In the genomic region with DNA sequence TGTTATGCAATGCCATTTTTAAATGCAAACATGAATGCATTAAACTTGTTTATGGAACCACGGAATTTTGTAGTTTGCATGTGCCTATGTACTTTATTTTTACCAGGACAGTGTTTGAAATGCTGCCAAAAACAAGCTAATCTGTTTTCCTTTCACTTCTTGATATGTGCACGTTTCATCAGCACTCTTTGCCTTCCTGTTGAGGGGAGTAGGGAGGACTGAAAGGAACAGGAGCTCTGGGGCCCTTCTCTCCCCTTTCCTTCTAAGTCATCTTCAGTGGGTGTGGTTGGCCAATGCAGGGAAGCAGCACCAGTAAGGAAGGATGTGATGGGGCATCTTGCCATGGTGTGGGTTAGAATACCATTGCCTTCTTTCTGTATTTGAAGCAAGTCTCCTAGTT, we compare ENCODE assay signal across 19 cellular contexts. TPM values are rescaled to one million over a fixed set of nuclear protein-coding genes. Genes with fewer than 3 reads are reported as not detected.
A peak's percentile ranks its signal among the peaks of the same experiment; 100 is the strongest.
DNase-seq lines count a peak whose midpoint lies in the region; ATAC-seq and TF ChIP-seq lines count a peak whose summit lies in the region.
"Had no signal": no experiment of that assay in that cellular context is flagged by ENCODE, and none has a peak within 500 bp of the region (broad histone marks: within the 10 kb centered on the region; RNA-seq: fewer than 3 reads in every experiment).

No MANE protein-coding gene starts in this region.

- H3K4me3 ChIP-seq in choroid plexus epithelial cell (ENCODE audit: low read depth, low read length) (no peak overlapping the region), retinal pigment epithelial cell (ENCODE audit: low read length) (no peak overlapping the region), suprapubic skin (no peak overlapping the region)
- H3K4me3 ChIP-seq: mucosa of descending colon, pancreas had no signal

- no peaks in the 10 kb centered on the region for H3K36me3 ChIP-seq in suprapubic skin
- H3K36me3 ChIP-seq: pancreas had no signal

- no peak for TF ChIP-seq POLR2A in suprapubic skin (IDR thresholded peaks at IDR 0.05)

- no peak overlapping the region for H3K4me3 Mint-ChIP-seq in activated naive CD4-positive, alpha-beta T cell treated with anti-CD3 and anti-CD28 coated beads, Interleukin-2, amount 10 ng/mL, durations not matched to agents 7 days and 5 days
- H3K4me3 Mint-ChIP-seq: activated naive CD8-positive, alpha-beta T cell treated with anti-CD3 and anti-CD28 coated beads, Interleukin-2, amount 10 ng/mL, durations not matched to agents 7 days and 5 days; central memory CD8-positive, alpha-beta T cell had no signal

- H3K4me1 Mint-ChIP-seq in activated naive CD4-positive, alpha-beta T cell treated with anti-CD3 and anti-CD28 coated beads, Interleukin-2, amount 10 ng/mL, durations not matched to agents 7 days and 5 days: peaks cover 82% of the 10 kb centered on the region

- TF ChIP-seq EP300 in suprapubic skin (IDR thresholded peaks at IDR 0.05): no peak

- ATAC-seq in HG02840 (IDR thresholded peaks at IDR 0.05; ENCODE audit: low FRiP score, unreplicated experiment): no peak
- ATAC-seq: mucosa of descending colon had no signal

- H3K9me3 Mint-ChIP-seq in activated naive CD4-positive, alpha-beta T cell treated with anti-CD3 and anti-CD28 coated beads, Interleukin-2, amount 10 ng/mL, durations not matched to agents 7 days and 5 days: peaks cover 2% of the 10 kb centered on the region
- H3K9me3 Mint-ChIP-seq: central memory CD8-positive, alpha-beta T cell had no signal

- WGBS in suprapubic skin: 5% methylated on average over 2 of the region's 2 CpGs

- CTCF ChIA-PET in activated naive CD4-positive, alpha-beta T cell treated with anti-CD3 and anti-CD28 coated beads, Interleukin-2, amount 10 ng/mL, durations not matched to agents 7 days and 5 days (lab: Charles Lee): interaction anchor here (1.2 kb wide), 1 partner anchor 13 kb away, joined by 3 read pairs; no protein-coding TSS in a partner anchor

- no peaks in the 10 kb centered on the region for H3K9me3 ChIP-seq in suprapubic skin
- H3K9me3 ChIP-seq: mucosa of descending colon, pancreas had no signal

- H3K27me3 ChIP-seq in suprapubic skin: peaks cover 16% of the 10 kb centered on the region

- peak overlapping the region; percentile 82 for H3K27ac Mint-ChIP-seq in activated naive CD4-positive, alpha-beta T cell treated with anti-CD3 and anti-CD28 coated beads, Interleukin-2, amount 10 ng/mL, durations not matched to agents 7 days and 5 days
- H3K27ac Mint-ChIP-seq: activated naive CD8-positive, alpha-beta T cell treated with anti-CD3 and anti-CD28 coated beads, Interleukin-2, amount 10 ng/mL, durations not matched to agents 7 days and 5 days had no signal

- TF ChIP-seq CTCF in choroid plexus epithelial cell (conservative IDR thresholded peaks at IDR 0.05; ENCODE audit: low read depth, low read length): no peak
- no peak for TF ChIP-seq CTCF in retinal pigment epithelial cell (conservative IDR thresholded peaks at IDR 0.05; ENCODE audit: low read depth, low read length)
- no peak for TF ChIP-seq CTCF in suprapubic skin (IDR thresholded peaks at IDR 0.05)

- peaks cover 4% of the 10 kb centered on the region for H3K36me3 Mint-ChIP-seq in activated naive CD4-positive, alpha-beta T cell treated with anti-CD3 and anti-CD28 coated beads, Interleukin-2, amount 10 ng/mL, durations not matched to agents 7 days and 5 days
- H3K36me3 Mint-ChIP-seq: activated naive CD8-positive, alpha-beta T cell treated with anti-CD3 and anti-CD28 coated beads, Interleukin-2, amount 10 ng/mL, durations not matched to agents 7 days and 5 days had no signal

- peaks cover 5% of the 10 kb centered on the region for H3K4me1 ChIP-seq in suprapubic skin
- H3K4me1 ChIP-seq: pancreas had no signal

- no peaks in the 10 kb centered on the region for H3K27me3 Mint-ChIP-seq in activated naive CD4-positive, alpha-beta T cell treated with anti-CD3 and anti-CD28 coated beads, Interleukin-2, amount 10 ng/mL, durations not matched to agents 7 days and 5 days

- no peak for DNase-seq in activated naive CD4-positive, alpha-beta T cell treated with anti-CD3 and anti-CD28 coated beads, Interleukin-2, amount 10 ng/mL, durations not matched to agents 7 days and 5 days
- DNase-seq in activated naive CD4-positive, alpha-beta T cell treated with Interleukin-2 at 50 U/mL for 16 hours: no peak
- DNase-seq in NOMO-1 treated with DMSO at 0.1 percent for 48 hours (lab: John Stamatoyannopoulos, UW; ENCODE audit: unreplicated experiment): peak; percentile 38
- peak; percentile 57 for DNase-seq in choroid plexus epithelial cell (ENCODE audit: low read depth)
- peak; percentile 22 for DNase-seq in retinal pigment epithelial cell (ENCODE audit: low read depth)
- DNase-seq in suprapubic skin (ENCODE audit: low spot score in 2 of 2): no peak
- no peak for DNase-seq in NCI-H2196 (lab: John Stamatoyannopoulos, UW; ENCODE audit: unreplicated experiment)
- DNase-seq: activated naive CD8-positive, alpha-beta T cell treated with anti-CD3 and anti-CD28 coated beads, Interleukin-2, amount 10 ng/mL, durations not matched to agents 7 days and 5 days; DMS53; KG1; mucosa of descending colon; NCI-H146; NCI-H524; pancreas; SHP77; stimulated activated CD4-positive, alpha-beta T cell treated with anti-CD3 and anti-CD28 coated beads, Interleukin-15, amount 100 ng/mL, for 24 hours; substantia nigra had no signal

- no peak overlapping the region for H3K27ac ChIP-seq in suprapubic skin
- H3K27ac ChIP-seq: pancreas had no signal

RNA-seq across cellular contexts. Expression of a gene that starts 12.1 kb away (rescaled TPM):
- total RNA-seq in suprapubic skin: 1 to 10 TPM in 3 of 4 donors, under 1 TPM in 1; 0.24 to 4.4 (median 1.3) TPM

RNA-seq across cellular contexts. Expression of a gene that starts 32.6 kb away (rescaled TPM):
- 10 to 100 TPM; 29.9 to 87.6 (median 61.1) TPM for total RNA-seq in suprapubic skin

RNA-seq across cellular contexts. Expression of a gene that starts 51.4 kb away (rescaled TPM):
- 100 to 1,000 TPM in 2 of 4 donors, 10 to 100 TPM in 2; 26.9 to 197 (median 142) TPM for total RNA-seq in suprapubic skin

Comparison
In these comparisons a context has a peak if more than half of its experiments do, and no peak if none do; other contexts are left out.
1. DNase-seq: peak in NOMO-1 treated with DMSO at 0.1 percent for 48 hours (single experiment), choroid plexus epithelial cell (single experiment) and retinal pigment epithelial cell (single experiment); none in activated naive CD4-positive, alpha-beta T cell treated with anti-CD3 and anti-CD28 coated beads, Interleukin-2, amount 10 ng/mL, durations not matched to agents 7 days and 5 days (single experiment), activated naive CD4-positive, alpha-beta T cell treated with Interleukin-2 at 50 U/mL for 16 hours (single experiment), suprapubic skin (0 of 2) and NCI-H2196 (single experiment).